In genomic region chrX:47181301-47181700, GRCh38 we compare ENCODE assay signal across 28 cellular contexts.
"Had no signal": no experiment of that assay in that cellular context is flagged by ENCODE, and none has a peak within 500 bp of the region (broad histone marks: within the 10 kb centered on the region; RNA-seq: fewer than 3 reads in every experiment).

No MANE protein-coding gene starts in this region.

- DNase-seq: head of caudate nucleus; hippocampal formation; left colon; left lung; lower lobe of right lung; mammary epithelial cell; mesenchymal stem cell; naive B cell; nucleus accumbens; sigmoid colon; small intestine; stimulated activated CD4-positive, alpha-beta T cell treated with anti-CD3 and anti-CD28 coated beads, Interleukin-1b, Interleukin-23, amount 100 ng/mL, for 48 hours; stimulated activated CD4-positive, alpha-beta T cell treated with anti-CD3 and anti-CD28 coated beads, Interleukin-2, amount 100 ng/mL, for 48 hours; stimulated activated CD4-positive, alpha-beta T cell treated with anti-CD3 and anti-CD28 coated beads, Interleukin-4, amount 100 ng/mL, for 4 hours; stimulated activated CD8-positive, alpha-beta memory T cell treated with anti-CD3 and anti-CD28 coated beads, Interleukin-4, amount 100 ng/mL, for 48 hours; stimulated activated naive B cell treated with anti-CD40 and anti-IgM and Interleukin-4, amounts not matched to agents 10 μg/mL and 1 μg/mL and 100 μg/mL, for 72 hours; stimulated activated naive CD8-positive, alpha-beta T cell treated with anti-CD3 and anti-CD28 coated beads, Interleukin-15, Interleukin-2, amounts not matched to agents 100 U/mL and 50 U/mL, for 24 hours; stomach; testis; thyroid gland; transverse colon; upper lobe of left lung had no signal

- H3K27me3 ChIP-seq: right atrium auricular region, sigmoid colon, testis, thyroid gland, transverse colon, upper lobe of left lung, vagina had no signal

- H3K27ac ChIP-seq: left lung, lower lobe of right lung, parathyroid adenoma, right atrium auricular region, sigmoid colon, stomach, testis, thyroid gland, transverse colon, upper lobe of left lung, vagina had no signal

- H3K4me3 ChIP-seq: left lung, lower lobe of right lung, right atrium auricular region, sigmoid colon, stomach, testis, thyroid gland, transverse colon, upper lobe of left lung, vagina had no signal

- ATAC-seq: left colon; left lung; lower lobe of right lung; stimulated activated naive B cell treated with anti-CD40 and anti-IgM and Interleukin-4, amounts not matched to agents 10 μg/mL and 1 μg/mL and 100 μg/mL, for 72 hours; stimulated activated naive CD8-positive, alpha-beta T cell treated with anti-CD3 and anti-CD28 coated beads, Interleukin-15, Interleukin-2, amounts not matched to agents 100 U/mL and 50 U/mL, for 24 hours had no signal

- H3K27me3 Mint-ChIP-seq: progenitor cell of endocrine pancreas had no signal

- H3K9me3 ChIP-seq: left lung, lower lobe of right lung, right atrium auricular region, sigmoid colon, stomach, testis, thyroid gland, transverse colon, upper lobe of left lung, vagina had no signal

- H2AFZ ChIP-seq: parathyroid adenoma had no signal

- H3K4me1 Mint-ChIP-seq: nephron, neural crest cell had no signal

- H3K27ac Mint-ChIP-seq: nephron; progenitor cell of endocrine pancreas; stimulated activated naive B cell treated with anti-CD40 and anti-IgM and Interleukin-4, amounts not matched to agents 10 μg/mL and 1 μg/mL and 100 μg/mL, for 72 hours had no signal

- H3K4me3 Mint-ChIP-seq: naive B cell; nephron; neural crest cell; stimulated activated naive B cell treated with anti-CD40 and anti-IgM and Interleukin-4, amounts not matched to agents 10 μg/mL and 1 μg/mL and 100 μg/mL, for 72 hours had no signal

- H3K79me2 ChIP-seq: parathyroid adenoma had no signal

- H3K4me1 ChIP-seq: left lung, lower lobe of right lung, parathyroid adenoma, stomach, transverse colon, upper lobe of left lung, vagina had no signal

- H3K9me3 Mint-ChIP-seq: naive B cell; neural crest cell; stimulated activated naive B cell treated with anti-CD40 and anti-IgM and Interleukin-4, amounts not matched to agents 10 μg/mL and 1 μg/mL and 100 μg/mL, for 72 hours had no signal
